ENCODE assay signal across 8 cellular contexts in the genomic region with DNA sequence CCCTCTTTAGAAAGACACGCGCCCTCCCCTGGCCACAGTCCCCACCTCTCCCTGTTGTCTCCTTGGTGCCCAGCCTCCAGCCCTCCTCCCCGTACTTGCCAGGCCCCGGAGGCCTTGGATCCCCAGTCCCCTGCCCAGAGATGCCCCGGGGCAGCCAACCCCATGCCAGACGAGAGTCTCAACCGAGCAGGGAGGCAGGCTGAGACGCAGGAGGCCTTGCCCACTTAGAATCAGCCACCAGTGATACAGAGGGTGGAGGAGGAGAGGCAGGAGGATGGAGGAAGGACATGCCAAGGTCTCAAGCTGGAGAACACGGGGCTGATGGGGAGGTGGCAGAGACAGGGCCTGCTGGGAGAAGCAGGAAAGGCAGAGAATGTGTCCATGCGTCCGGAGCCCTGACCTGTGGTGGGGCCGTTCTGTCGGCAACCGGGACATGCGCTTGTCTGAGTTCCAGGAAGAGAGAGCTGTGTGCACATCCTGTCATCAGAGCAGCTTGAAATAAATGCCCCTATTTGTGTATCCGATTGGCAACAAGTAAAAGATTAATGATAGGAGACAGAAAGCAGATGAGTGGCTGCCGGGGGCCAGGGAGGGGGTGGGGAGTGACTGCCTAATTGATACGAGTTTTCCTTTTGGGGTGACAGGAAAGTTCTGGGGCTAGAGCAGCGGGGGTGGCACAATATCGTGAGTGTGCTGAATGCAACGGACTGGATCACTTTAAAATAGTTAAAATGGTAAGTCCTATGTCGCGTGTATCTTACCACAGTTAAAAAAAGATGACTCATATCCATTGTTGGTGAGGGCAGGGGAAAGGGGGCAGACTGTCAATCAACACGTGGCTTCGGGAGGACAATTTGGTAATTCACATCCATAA.
A peak's percentile ranks its signal among the peaks of the same experiment; 100 is the strongest.
DNase-seq lines count a peak whose midpoint lies in the region; ATAC-seq and TF ChIP-seq lines count a peak whose summit lies in the region.

No MANE protein-coding gene starts in this region.

- H4K20me1 ChIP-seq in OCI-LY3 (ENCODE audit: insufficient read depth, low read length): no peaks in the 10 kb centered on the region

- H3K9ac ChIP-seq in OCI-LY3 (ENCODE audit: low read length): no peak overlapping the region; the same call in 1 of the 2 replicates

- H3K36me3 ChIP-seq in OCI-LY3 (replicated peaks; ENCODE audit: low read depth, low read length): no peaks in the 10 kb centered on the region

- H3K79me2 ChIP-seq in OCI-LY3 (ENCODE audit: low read length): no peaks in the 10 kb centered on the region

- peak; percentile 61 for DNase-seq in activated T-cell treated with anti-CD3 and anti-CD28 coated beads, Interleukin-2, amount 50 U/mL, for 1 hour
- DNase-seq in iris pigment epithelial cell (ENCODE audit: low read depth) (peak; percentile 21), GM10266 (ENCODE audit: extremely low spot score) (no peak), NCI-H128 (lab: John Stamatoyannopoulos, UW; ENCODE audit: unreplicated experiment) (no peak)
- peak; percentile 34 to 56 for DNase-seq in stimulated activated CD8-positive, alpha-beta memory T cell treated with anti-CD3 and anti-CD28 coated beads, Interleukin-15, amount 100 ng/mL, for 48 hours (ENCODE audit: low read depth in 2 of 2)

- TF ChIP-seq CTCF in OCI-LY3 (IDR thresholded peaks at IDR 0.05; ENCODE audit: low read depth, low read length): no peak
- TF ChIP-seq CTCF in GM10266 (IDR thresholded peaks at IDR 0.05; ENCODE audit: control insufficient read depth, insufficient read depth, low read depth, missing control alignments): no peak

- H3K4me2 ChIP-seq in OCI-LY3 (ENCODE audit: low read length): peak overlapping the region; percentile 35

- no peak overlapping the region for H3K27ac ChIP-seq in OCI-LY3 (ENCODE audit: low read length)

- 0 out of 2 replicates have a peak, but pooled peaks cover 5% of the 10 kb centered on the region for H3K27me3 ChIP-seq in OCI-LY3 (ENCODE audit: low read depth, low read length)

- H3K4me3 ChIP-seq in OCI-LY3 (ENCODE audit: low read length): peak overlapping the region; percentile 19; the same call in 1 of the 2 replicates

- H2AFZ ChIP-seq in OCI-LY3 (ENCODE audit: low read depth, low read length): peak overlapping the region; percentile 47; the same call in 1 of the 2 replicates

- no peak for ATAC-seq in GM21529 (IDR thresholded peaks at IDR 0.05; ENCODE audit: unreplicated experiment)
- no peak for ATAC-seq in GM18870 (IDR thresholded peaks at IDR 0.05; ENCODE audit: unreplicated experiment)

- H3K9me3 ChIP-seq in OCI-LY3 (ENCODE audit: insufficient read depth, low read length): no peaks in the 10 kb centered on the region

- peaks cover 18% of the 10 kb centered on the region for H3K4me1 ChIP-seq in OCI-LY3 (ENCODE audit: low read length)

Comparison
In these comparisons a context has a peak if more than half of its experiments do, and no peak if none do; other contexts are left out.
1. DNase-seq: peak in activated T-cell treated with anti-CD3 and anti-CD28 coated beads, Interleukin-2, amount 50 U/mL, for 1 hour (single experiment), iris pigment epithelial cell (single experiment) and stimulated activated CD8-positive, alpha-beta memory T cell treated with anti-CD3 and anti-CD28 coated beads, Interleukin-15, amount 100 ng/mL, for 48 hours (2 of 2); none in GM10266 (single experiment) and NCI-H128 (single experiment).